In genomic region chr10:89271532-89271931, GRCh38 we compare ENCODE assay signal across 26 cellular contexts.
"Had no signal": no experiment of that assay in that cellular context is flagged by ENCODE, and none has a peak within 500 bp of the region (broad histone marks: within the 10 kb centered on the region; RNA-seq: fewer than 3 reads in every experiment).

No MANE protein-coding gene starts in this region.

- H3K4me1 ChIP-seq: colonic mucosa had no signal

- H3K27ac ChIP-seq: colonic mucosa, epithelial cell of prostate, esophagus squamous epithelium, gastroesophageal sphincter, heart left ventricle, hepatocyte, left lung, lower lobe of right lung had no signal

- H3K9me3 Mint-ChIP-seq: dendritic cell treated with granulocyte-macrophage colony-stimulating factor and Interleukin-4, amounts not matched to agents 40 ng/mL and 50 ng/mL, for 4 days; effector memory CD8-positive, alpha-beta T cell; endodermal cell had no signal

- H3K27ac Mint-ChIP-seq: dendritic cell treated with granulocyte-macrophage colony-stimulating factor and Interleukin-4, amounts not matched to agents 40 ng/mL and 50 ng/mL, for 4 days; effector memory CD8-positive, alpha-beta T cell; endodermal cell; immature natural killer cell; mesothelial cell of epicardium had no signal

- H3K27me3 Mint-ChIP-seq: dendritic cell treated with granulocyte-macrophage colony-stimulating factor and Interleukin-4, amounts not matched to agents 40 ng/mL and 50 ng/mL, for 4 days had no signal

- DNase-seq: cerebellar nuclear complex; colonic mucosa; cortex of kidney; effector CD8-positive, alpha-beta T cell; effector memory CD8-positive, alpha-beta T cell; endodermal cell; erythroblast; esophagus squamous epithelium; foreskin melanocyte; heart left ventricle; hypothalamus; immature natural killer cell; islet precursor cell; kidney; kidney glomerular epithelial cell; left lung; left ventricle myocardium superior; lower lobe of right lung; mesenchymal stem cell had no signal

- H3K9me3 ChIP-seq: colonic mucosa, esophagus squamous epithelium, gastroesophageal sphincter, heart left ventricle, left lung, lower lobe of right lung had no signal

- H3K4me3 ChIP-seq: colonic mucosa, esophagus squamous epithelium, gastroesophageal sphincter, heart left ventricle, hepatocyte, left lung, lower lobe of right lung had no signal

- FAIRE-seq: endometrium, kidney had no signal

- H3K27me3 ChIP-seq: colonic mucosa, esophagus squamous epithelium, gastroesophageal sphincter, heart left ventricle, hepatocyte, left lung had no signal

- H3K36me3 Mint-ChIP-seq: immature natural killer cell, mesothelial cell of epicardium had no signal

- H3K36me3 ChIP-seq: colonic mucosa, esophagus squamous epithelium, gastroesophageal sphincter, heart left ventricle, left lung, lower lobe of right lung had no signal

- ATAC-seq: effector memory CD8-positive, alpha-beta T cell; esophagus mucosa; gastroesophageal sphincter; heart left ventricle; left lung; left ventricle myocardium superior; lower lobe of right lung had no signal

- H3K4me3 Mint-ChIP-seq: dendritic cell treated with granulocyte-macrophage colony-stimulating factor and Interleukin-4, amounts not matched to agents 40 ng/mL and 50 ng/mL, for 4 days; effector memory CD8-positive, alpha-beta T cell; endodermal cell; immature natural killer cell; mesothelial cell of epicardium had no signal
